In the genomic region with DNA sequence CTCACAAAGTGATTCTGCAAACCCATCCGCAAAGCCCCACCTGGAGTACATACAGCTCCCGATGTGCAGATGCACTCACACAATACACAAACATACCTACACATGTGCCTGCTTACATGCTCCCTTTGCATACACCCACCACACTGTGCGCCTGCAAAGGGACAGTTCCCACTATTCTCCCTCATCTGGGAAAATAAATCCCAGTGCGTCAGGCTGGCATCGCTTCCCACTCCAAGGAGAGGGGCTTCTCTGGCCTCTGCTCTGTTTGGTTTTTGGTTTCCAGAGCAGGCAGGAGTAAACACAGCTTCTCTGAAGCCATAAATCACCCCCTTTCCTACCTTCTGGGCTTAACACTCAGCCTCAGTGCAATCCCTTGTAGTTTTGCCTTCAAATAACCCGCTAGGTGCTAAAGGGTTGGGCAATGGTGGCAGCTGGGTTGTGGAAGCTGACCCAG, we compare ENCODE assay signal across 1 cellular context.
TF ChIP-seq lines count a peak whose summit lies in the region.

No MANE protein-coding gene starts in this region.

TF ChIP-seq in K562, 482 proteins besides CTCF, POLR2A, EP300 and RAD21:
- TF ChIP-seq, protein P1, sequence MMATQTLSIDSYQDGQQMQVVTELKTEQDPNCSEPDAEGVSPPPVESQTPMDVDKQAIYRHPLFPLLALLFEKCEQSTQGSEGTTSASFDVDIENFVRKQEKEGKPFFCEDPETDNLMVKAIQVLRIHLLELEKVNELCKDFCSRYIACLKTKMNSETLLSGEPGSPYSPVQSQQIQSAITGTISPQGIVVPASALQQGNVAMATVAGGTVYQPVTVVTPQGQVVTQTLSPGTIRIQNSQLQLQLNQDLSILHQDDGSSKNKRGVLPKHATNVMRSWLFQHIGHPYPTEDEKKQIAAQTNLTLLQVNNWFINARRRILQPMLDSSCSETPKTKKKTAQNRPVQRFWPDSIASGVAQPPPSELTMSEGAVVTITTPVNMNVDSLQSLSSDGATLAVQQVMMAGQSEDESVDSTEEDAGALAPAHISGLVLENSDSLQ (IDR thresholded peaks at IDR 0.05) = peak; percentile 11; the same call in 1 of the 2 replicates
- no peak for TF ChIP-seq PCBP2 (IDR thresholded peaks at IDR 0.05; ENCODE audit: low read depth, low read length, poor library complexity, severe bottlenecking)
- TF ChIP-seq, protein P2, sequence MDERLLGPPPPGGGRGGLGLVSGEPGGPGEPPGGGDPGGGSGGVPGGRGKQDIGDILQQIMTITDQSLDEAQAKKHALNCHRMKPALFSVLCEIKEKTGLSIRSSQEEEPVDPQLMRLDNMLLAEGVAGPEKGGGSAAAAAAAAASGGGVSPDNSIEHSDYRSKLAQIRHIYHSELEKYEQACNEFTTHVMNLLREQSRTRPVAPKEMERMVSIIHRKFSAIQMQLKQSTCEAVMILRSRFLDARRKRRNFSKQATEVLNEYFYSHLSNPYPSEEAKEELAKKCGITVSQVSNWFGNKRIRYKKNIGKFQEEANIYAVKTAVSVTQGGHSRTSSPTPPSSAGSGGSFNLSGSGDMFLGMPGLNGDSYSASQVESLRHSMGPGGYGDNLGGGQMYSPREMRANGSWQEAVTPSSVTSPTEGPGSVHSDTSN (CRISPR knock-in tag; IDR thresholded peaks at IDR 0.05; ENCODE audit: low read depth) = no peak
- TF ChIP-seq, protein P2 (tag; conservative IDR thresholded peaks at IDR 0.05; ENCODE audit: low read depth) = 0 out of 2 replicates have a peak, but pooled peaks have one; percentile 14
- no peak for TF ChIP-seq GABPA (tag; conservative IDR thresholded peaks at IDR 0.05; ENCODE audit: low read depth)
- TF ChIP-seq MEIS2 (IDR thresholded peaks at IDR 0.05; ENCODE audit: partially characterized antibody) = peak; percentile 30
TF ChIP-seq in K562: peak in this region for 3.
